In genomic region chr19:6161271-6161850, GRCh38 we compare ENCODE assay signal across 8 cellular contexts. TPM values are rescaled to one million over a fixed set of nuclear protein-coding genes. Genes with fewer than 3 reads are reported as not detected.
A peak's percentile ranks its signal among the peaks of the same experiment; 100 is the strongest.
DNase-seq lines count a peak whose midpoint lies in the region; ATAC-seq and TF ChIP-seq lines count a peak whose summit lies in the region.

No MANE protein-coding gene starts in this region.

- ATAC-seq in activated naive CD4-positive, alpha-beta T cell treated with anti-CD3 and anti-CD28 coated beads, Interleukin-2, amount 50 U/mL, for 72 hours, result peak; percentile 60 to 87
- peak; percentile 81 to 91 for ATAC-seq in natural killer cell treated with Interleukin-12 subunit alpha and Interleukin-12 subunit beta and Interleukin-15 and Interleukin-18, amount 100 ng/mL, for 72 hours

- DNase-seq in activated gamma-delta T cell treated with Interleukin-2 at 50 U/mL for 16 hours, result peak; percentile 18
- DNase-seq in activated gamma-delta T cell (lab: John Stamatoyannopoulos, UW), result no peak
- DNase-seq in SK-MEL-5 (ENCODE audit: low read depth, low spot score), result peak; percentile 45
- peak; percentile 46 to 58 for DNase-seq in activated naive CD4-positive, alpha-beta T cell treated with anti-CD3 and anti-CD28 coated beads, Interleukin-2, amount 50 U/mL, for 72 hours (ENCODE audit: low spot score in 2 of 2)
- peak; percentile 78 for DNase-seq in natural killer cell treated with Interleukin-12 subunit alpha and Interleukin-12 subunit beta and Interleukin-15 and Interleukin-18, amount 100 ng/mL, for 72 hours (ENCODE audit: low spot score)
- DNase-seq in HFFc6, result no peak
- no peak for DNase-seq in dedifferentiated amniotic fluid mesenchymal stem cell (ENCODE audit: extremely low spot score)
- DNase-seq in ecto neural progenitor cell (ENCODE audit: low spot score), result no peak

- peak overlapping the region; percentile 47 for H3K4me3 Mint-ChIP-seq in natural killer cell treated with Interleukin-12 subunit alpha and Interleukin-12 subunit beta and Interleukin-15 and Interleukin-18, amount 100 ng/mL, for 72 hours
- H3K4me3 Mint-ChIP-seq in HFFc6, result no peak overlapping the region

- no peaks in the 10 kb centered on the region for H3K27me3 Mint-ChIP-seq in natural killer cell treated with Interleukin-12 subunit alpha and Interleukin-12 subunit beta and Interleukin-15 and Interleukin-18, amount 100 ng/mL, for 72 hours
- peaks cover 2% of the 10 kb centered on the region for H3K27me3 Mint-ChIP-seq in HFFc6 (ENCODE audit: insufficient read depth)

- no peak for TF ChIP-seq CTCF in HFFc6 (IDR thresholded peaks at IDR 0.05)

- in situ Hi-C loops in SK-MEL-5 (cut with HindIII; ENCODE audit: low pct_unique_long_range_greater_than_20kb, low sequenced_read_pairs), result no loop called here

- H3K36me3 Mint-ChIP-seq in activated naive CD4-positive, alpha-beta T cell treated with anti-CD3 and anti-CD28 coated beads, Interleukin-2, amount 50 U/mL, for 72 hours, result no peaks in the 10 kb centered on the region
- H3K36me3 Mint-ChIP-seq in natural killer cell treated with Interleukin-12 subunit alpha and Interleukin-12 subunit beta and Interleukin-15 and Interleukin-18, amount 100 ng/mL, for 72 hours, result no peaks in the 10 kb centered on the region
- peaks cover 5% of the 10 kb centered on the region; the same call in 1 of the 2 replicates for H3K36me3 Mint-ChIP-seq in HFFc6 (ENCODE audit: low read depth)

- H3K4me1 Mint-ChIP-seq in natural killer cell treated with Interleukin-12 subunit alpha and Interleukin-12 subunit beta and Interleukin-15 and Interleukin-18, amount 100 ng/mL, for 72 hours (ENCODE audit: low read depth in 2 of 2), result peaks cover 6 to 10% of the 10 kb centered on the region in 2 donors
- H3K4me1 Mint-ChIP-seq in HFFc6 (ENCODE audit: low read depth), result no peaks in the 10 kb centered on the region

- H3K9me3 Mint-ChIP-seq in activated naive CD4-positive, alpha-beta T cell treated with anti-CD3 and anti-CD28 coated beads, Interleukin-2, amount 50 U/mL, for 72 hours, result peaks cover 0 to 16% of the 10 kb centered on the region in 2 donors
- no peaks in the 10 kb centered on the region for H3K9me3 Mint-ChIP-seq in natural killer cell treated with Interleukin-12 subunit alpha and Interleukin-12 subunit beta and Interleukin-15 and Interleukin-18, amount 100 ng/mL, for 72 hours
- peaks cover 15% of the 10 kb centered on the region for H3K9me3 Mint-ChIP-seq in HFFc6

- peak overlapping the region in 1 of 2 donors; percentile 7 for H3K27ac Mint-ChIP-seq in activated naive CD4-positive, alpha-beta T cell treated with anti-CD3 and anti-CD28 coated beads, Interleukin-2, amount 50 U/mL, for 72 hours
- H3K27ac Mint-ChIP-seq in natural killer cell treated with Interleukin-12 subunit alpha and Interleukin-12 subunit beta and Interleukin-15 and Interleukin-18, amount 100 ng/mL, for 72 hours, result peak overlapping the region in 1 of 2 donors; percentile 51
- H3K27ac Mint-ChIP-seq in HFFc6, result no peak overlapping the region

RNA-seq across cellular contexts. Expression of gene ACSBG2, which starts 25.9 kb away (rescaled TPM):
- total RNA-seq in SK-MEL-5 (2014; rRNA removed; shearing (Covaris generic)), result not detected in 2 replicates
- not detected in 2 replicates for polyA plus RNA-seq in SK-MEL-5 (2015; cell fraction: cytosol; rRNA removed)
- polyA plus RNA-seq in SK-MEL-5 (2015; cell fraction: nucleus; rRNA removed), result not detected in 2 replicates
- under 1 TPM; 0.16 to 0.72 TPM for total RNA-seq in activated naive CD4-positive, alpha-beta T cell treated with anti-CD3 and anti-CD28 coated beads, Interleukin-2, amount 50 U/mL, for 72 hours
- not detected for total RNA-seq in natural killer cell treated with Interleukin-12 subunit alpha and Interleukin-12 subunit beta and Interleukin-15 and Interleukin-18, amount 100 ng/mL, for 72 hours
- not detected for total RNA-seq in HFFc6 (2021; fragmentation: NEBNext Ultra II Directional; extraction: Animal tissue kit (Norgen Biotek cat#: 25700))

RNA-seq across cellular contexts. Expression of gene RFX2, which starts 51.1 kb away (rescaled TPM):
- total RNA-seq in SK-MEL-5 (2014; rRNA removed; shearing (Covaris generic)), result 2.5 and 2.6 TPM in 2 replicates
- 5.6 and 6.0 TPM in 2 replicates for polyA plus RNA-seq in SK-MEL-5 (2015; cell fraction: cytosol; rRNA removed)
- 3.6 and 8.2 TPM in 2 replicates for polyA plus RNA-seq in SK-MEL-5 (2015; cell fraction: nucleus; rRNA removed)
- 10 to 100 TPM; 11.2 to 13.8 TPM for total RNA-seq in activated naive CD4-positive, alpha-beta T cell treated with anti-CD3 and anti-CD28 coated beads, Interleukin-2, amount 50 U/mL, for 72 hours
- 1 to 10 TPM; 6.6 to 6.9 TPM for total RNA-seq in natural killer cell treated with Interleukin-12 subunit alpha and Interleukin-12 subunit beta and Interleukin-15 and Interleukin-18, amount 100 ng/mL, for 72 hours
- 1 to 10 TPM; 6.3 to 9.5 (median 6.9) TPM for total RNA-seq in HFFc6 (2021; fragmentation: NEBNext Ultra II Directional; extraction: Animal tissue kit (Norgen Biotek cat#: 25700))

Comparison
In these comparisons a context has a peak if more than half of its experiments do, and no peak if none do; other contexts are left out.
1. DNase-seq: peak in activated gamma-delta T cell treated with Interleukin-2 at 50 U/mL for 16 hours (single experiment), SK-MEL-5 (single experiment), activated naive CD4-positive, alpha-beta T cell treated with anti-CD3 and anti-CD28 coated beads, Interleukin-2, amount 50 U/mL, for 72 hours (2 of 2) and natural killer cell treated with Interleukin-12 subunit alpha and Interleukin-12 subunit beta and Interleukin-15 and Interleukin-18, amount 100 ng/mL, for 72 hours (single experiment); none in activated gamma-delta T cell (single experiment), HFFc6 (single experiment), dedifferentiated amniotic fluid mesenchymal stem cell (single experiment) and ecto neural progenitor cell (single experiment).